ENCODE assay signal across 1 cellular context in the genomic region with DNA sequence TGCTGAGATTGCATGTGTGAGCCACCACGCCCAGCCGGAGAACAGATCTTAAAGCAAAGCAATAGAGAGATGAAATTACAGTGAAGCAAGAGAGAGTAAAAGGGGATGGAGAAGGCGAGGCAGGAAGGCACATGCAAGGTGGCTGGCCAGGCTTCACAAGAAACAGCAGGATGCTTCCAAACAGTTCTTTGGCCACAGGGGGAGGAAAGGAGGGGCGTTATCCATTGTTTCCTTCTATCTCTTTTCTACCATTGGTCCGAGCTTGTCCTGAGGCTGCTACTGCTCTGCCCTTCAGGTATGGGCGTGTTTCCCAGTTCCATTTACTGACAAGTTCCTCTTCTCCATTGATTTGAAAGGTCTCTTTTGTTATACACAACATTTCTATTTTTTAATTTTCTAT.
TF ChIP-seq lines count a peak whose summit lies in the region.

No MANE protein-coding gene starts in this region.

TF ChIP-seq in GM23338, 12 proteins besides CTCF, POLR2A, EP300 and RAD21 (continued from another document):
- TF ChIP-seq, protein P1, sequence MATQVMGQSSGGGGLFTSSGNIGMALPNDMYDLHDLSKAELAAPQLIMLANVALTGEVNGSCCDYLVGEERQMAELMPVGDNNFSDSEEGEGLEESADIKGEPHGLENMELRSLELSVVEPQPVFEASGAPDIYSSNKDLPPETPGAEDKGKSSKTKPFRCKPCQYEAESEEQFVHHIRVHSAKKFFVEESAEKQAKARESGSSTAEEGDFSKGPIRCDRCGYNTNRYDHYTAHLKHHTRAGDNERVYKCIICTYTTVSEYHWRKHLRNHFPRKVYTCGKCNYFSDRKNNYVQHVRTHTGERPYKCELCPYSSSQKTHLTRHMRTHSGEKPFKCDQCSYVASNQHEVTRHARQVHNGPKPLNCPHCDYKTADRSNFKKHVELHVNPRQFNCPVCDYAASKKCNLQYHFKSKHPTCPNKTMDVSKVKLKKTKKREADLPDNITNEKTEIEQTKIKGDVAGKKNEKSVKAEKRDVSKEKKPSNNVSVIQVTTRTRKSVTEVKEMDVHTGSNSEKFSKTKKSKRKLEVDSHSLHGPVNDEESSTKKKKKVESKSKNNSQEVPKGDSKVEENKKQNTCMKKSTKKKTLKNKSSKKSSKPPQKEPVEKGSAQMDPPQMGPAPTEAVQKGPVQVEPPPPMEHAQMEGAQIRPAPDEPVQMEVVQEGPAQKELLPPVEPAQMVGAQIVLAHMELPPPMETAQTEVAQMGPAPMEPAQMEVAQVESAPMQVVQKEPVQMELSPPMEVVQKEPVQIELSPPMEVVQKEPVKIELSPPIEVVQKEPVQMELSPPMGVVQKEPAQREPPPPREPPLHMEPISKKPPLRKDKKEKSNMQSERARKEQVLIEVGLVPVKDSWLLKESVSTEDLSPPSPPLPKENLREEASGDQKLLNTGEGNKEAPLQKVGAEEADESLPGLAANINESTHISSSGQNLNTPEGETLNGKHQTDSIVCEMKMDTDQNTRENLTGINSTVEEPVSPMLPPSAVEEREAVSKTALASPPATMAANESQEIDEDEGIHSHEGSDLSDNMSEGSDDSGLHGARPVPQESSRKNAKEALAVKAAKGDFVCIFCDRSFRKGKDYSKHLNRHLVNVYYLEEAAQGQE (IDR thresholded peaks at IDR 0.05; ENCODE audit: unreplicated experiment): no peak
- TF ChIP-seq EZH2phosphoT487 (IDR thresholded peaks at IDR 0.05; ENCODE audit: unreplicated experiment) (no peak), NANOG (IDR thresholded peaks at IDR 0.05; ENCODE audit: borderline replicate concordance) (no peak), JUNB (IDR thresholded peaks at IDR 0.05; ENCODE audit: unreplicated experiment) (no peak), ZNF331 (CRISPR knock-in tag; IDR thresholded peaks at IDR 0.05; ENCODE audit: low read depth) (no peak), STAT1 (IDR thresholded peaks at IDR 0.05; ENCODE audit: unreplicated experiment) (no peak), CREB1 (CRISPR knock-in tag; IDR thresholded peaks at IDR 0.05; ENCODE audit: low read depth) (no peak)
- TF ChIP-seq, protein P2, sequence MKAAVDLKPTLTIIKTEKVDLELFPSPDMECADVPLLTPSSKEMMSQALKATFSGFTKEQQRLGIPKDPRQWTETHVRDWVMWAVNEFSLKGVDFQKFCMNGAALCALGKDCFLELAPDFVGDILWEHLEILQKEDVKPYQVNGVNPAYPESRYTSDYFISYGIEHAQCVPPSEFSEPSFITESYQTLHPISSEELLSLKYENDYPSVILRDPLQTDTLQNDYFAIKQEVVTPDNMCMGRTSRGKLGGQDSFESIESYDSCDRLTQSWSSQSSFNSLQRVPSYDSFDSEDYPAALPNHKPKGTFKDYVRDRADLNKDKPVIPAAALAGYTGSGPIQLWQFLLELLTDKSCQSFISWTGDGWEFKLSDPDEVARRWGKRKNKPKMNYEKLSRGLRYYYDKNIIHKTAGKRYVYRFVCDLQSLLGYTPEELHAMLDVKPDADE (IDR thresholded peaks at IDR 0.05): no peak
- TF ChIP-seq, protein P3, sequence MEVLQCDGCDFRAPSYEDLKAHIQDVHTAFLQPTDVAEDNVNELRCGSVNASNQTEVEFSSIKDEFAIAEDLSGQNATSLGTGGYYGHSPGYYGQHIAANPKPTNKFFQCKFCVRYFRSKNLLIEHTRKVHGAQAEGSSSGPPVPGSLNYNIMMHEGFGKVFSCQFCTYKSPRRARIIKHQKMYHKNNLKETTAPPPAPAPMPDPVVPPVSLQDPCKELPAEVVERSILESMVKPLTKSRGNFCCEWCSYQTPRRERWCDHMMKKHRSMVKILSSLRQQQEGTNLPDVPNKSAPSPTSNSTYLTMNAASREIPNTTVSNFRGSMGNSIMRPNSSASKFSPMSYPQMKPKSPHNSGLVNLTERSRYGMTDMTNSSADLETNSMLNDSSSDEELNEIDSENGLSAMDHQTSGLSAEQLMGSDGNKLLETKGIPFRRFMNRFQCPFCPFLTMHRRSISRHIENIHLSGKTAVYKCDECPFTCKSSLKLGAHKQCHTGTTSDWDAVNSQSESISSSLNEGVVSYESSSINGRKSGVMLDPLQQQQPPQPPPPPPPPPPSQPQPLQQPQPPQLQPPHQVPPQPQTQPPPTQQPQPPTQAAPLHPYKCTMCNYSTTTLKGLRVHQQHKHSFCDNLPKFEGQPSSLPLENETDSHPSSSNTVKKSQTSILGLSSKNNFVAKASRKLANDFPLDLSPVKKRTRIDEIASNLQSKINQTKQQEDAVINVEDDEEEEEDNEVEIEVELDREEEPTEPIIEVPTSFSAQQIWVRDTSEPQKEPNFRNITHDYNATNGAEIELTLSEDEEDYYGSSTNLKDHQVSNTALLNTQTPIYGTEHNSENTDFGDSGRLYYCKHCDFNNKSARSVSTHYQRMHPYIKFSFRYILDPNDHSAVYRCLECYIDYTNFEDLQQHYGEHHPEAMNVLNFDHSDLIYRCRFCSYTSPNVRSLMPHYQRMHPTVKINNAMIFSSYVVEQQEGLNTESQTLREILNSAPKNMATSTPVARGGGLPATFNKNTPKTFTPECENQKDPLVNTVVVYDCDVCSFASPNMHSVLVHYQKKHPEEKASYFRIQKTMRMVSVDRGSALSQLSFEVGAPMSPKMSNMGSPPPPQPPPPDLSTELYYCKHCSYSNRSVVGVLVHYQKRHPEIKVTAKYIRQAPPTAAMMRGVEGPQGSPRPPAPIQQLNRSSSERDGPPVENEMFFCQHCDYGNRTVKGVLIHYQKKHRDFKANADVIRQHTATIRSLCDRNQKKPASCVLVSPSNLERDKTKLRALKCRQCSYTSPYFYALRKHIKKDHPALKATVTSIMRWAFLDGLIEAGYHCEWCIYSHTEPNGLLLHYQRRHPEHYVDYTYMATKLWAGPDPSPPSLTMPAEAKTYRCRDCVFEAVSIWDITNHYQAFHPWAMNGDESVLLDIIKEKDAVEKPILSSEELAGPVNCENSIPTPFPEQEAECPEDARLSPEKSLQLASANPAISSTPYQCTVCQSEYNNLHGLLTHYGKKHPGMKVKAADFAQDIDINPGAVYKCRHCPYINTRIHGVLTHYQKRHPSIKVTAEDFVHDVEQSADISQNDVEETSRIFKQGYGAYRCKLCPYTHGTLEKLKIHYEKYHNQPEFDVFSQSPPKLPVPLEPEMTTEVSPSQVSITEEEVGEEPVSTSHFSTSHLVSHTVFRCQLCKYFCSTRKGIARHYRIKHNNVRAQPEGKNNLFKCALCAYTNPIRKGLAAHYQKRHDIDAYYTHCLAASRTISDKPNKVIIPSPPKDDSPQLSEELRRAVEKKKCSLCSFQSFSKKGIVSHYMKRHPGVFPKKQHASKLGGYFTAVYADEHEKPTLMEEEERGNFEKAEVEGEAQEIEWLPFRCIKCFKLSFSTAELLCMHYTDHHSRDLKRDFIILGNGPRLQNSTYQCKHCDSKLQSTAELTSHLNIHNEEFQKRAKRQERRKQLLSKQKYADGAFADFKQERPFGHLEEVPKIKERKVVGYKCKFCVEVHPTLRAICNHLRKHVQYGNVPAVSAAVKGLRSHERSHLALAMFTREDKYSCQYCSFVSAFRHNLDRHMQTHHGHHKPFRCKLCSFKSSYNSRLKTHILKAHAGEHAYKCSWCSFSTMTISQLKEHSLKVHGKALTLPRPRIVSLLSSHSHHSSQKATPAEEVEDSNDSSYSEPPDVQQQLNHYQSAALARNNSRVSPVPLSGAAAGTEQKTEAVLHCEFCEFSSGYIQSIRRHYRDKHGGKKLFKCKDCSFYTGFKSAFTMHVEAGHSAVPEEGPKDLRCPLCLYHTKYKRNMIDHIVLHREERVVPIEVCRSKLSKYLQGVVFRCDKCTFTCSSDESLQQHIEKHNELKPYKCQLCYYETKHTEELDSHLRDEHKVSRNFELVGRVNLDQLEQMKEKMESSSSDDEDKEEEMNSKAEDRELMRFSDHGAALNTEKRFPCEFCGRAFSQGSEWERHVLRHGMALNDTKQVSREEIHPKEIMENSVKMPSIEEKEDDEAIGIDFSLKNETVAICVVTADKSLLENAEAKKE (CRISPR knock-in tag; IDR thresholded peaks at IDR 0.05): no peak
